In genomic region chr6:51844391-51844735, GRCh38 we compare ENCODE assay signal across 14 cellular contexts.
DNase-seq lines count a peak whose midpoint lies in the region; ATAC-seq, FAIRE-seq and TF ChIP-seq lines count a peak whose summit lies in the region.
"Had no signal": no experiment of that assay in that cellular context is flagged by ENCODE, and none has a peak within 500 bp of the region (broad histone marks: within the 10 kb centered on the region; RNA-seq: fewer than 3 reads in every experiment).

No MANE protein-coding gene starts in this region.

- intact Hi-C loops in PC-3 (cut with micrococcal nuclease), result loop anchor here (1.0 to 10.0 kb wide), 2 partner anchors 170 to 285 kb away; no protein-coding TSS in a partner anchor

- H4K20me1 ChIP-seq in PC-3 (ENCODE audit: low read length) (no peaks in the 10 kb centered on the region), keratinocyte (ENCODE audit: control insufficient read depth, extremely low read depth, insufficient read depth, low read length) (no peaks in the 10 kb centered on the region)

- no peaks in the 10 kb centered on the region for H3K9me3 Mint-ChIP-seq in stimulated activated naive B cell treated with anti-CD40 and anti-IgM and Interleukin-4, amounts not matched to agents 10 μg/mL and 1 μg/mL and 100 μg/mL, for 72 hours

- H3K9ac ChIP-seq in PC-3 (ENCODE audit: low read length), result no peak overlapping the region
- H3K9ac ChIP-seq in keratinocyte (ENCODE audit: control insufficient read depth, extremely low read depth, insufficient read depth, low read length), result no peak overlapping the region

- CTCF ChIA-PET in PC-3 (lab: Charles Lee), result interaction anchor here (0.6 kb wide), 3 partner anchors 178 to 275 kb away, joined by 3 read pairs; no protein-coding TSS in a partner anchor

- FAIRE-seq in keratinocyte (lab: Jason Lieb, UNC), result no peak
- FAIRE-seq: G401.6 had no signal

- dilution Hi-C loops in keratinocyte (cut with MboI; ENCODE audit: extremely low pct_ligation_motif_present, low sequenced_read_pairs), result no loop called here

- DNase-seq in HT-29 (ENCODE audit: low spot score), result peak; percentile 5
- peak; percentile 61 for DNase-seq in PC-3
- no peak for DNase-seq in keratinocyte (ENCODE audit: low read depth, low spot score)
- DNase-seq in stimulated activated naive B cell treated with anti-CD40 and anti-IgM and Interleukin-4, amounts not matched to agents 10 μg/mL and 1 μg/mL and 100 μg/mL, for 72 hours, result no peak
- DNase-seq: activated CD4-positive, alpha-beta T cell treated with anti-CD3 and anti-CD28 coated beads, Interleukin-2, amount 50 U/mL, for 4 hours; heart left ventricle; mesenchymal stem cell had no signal

- H3K27ac ChIP-seq in C4-2B, result peak overlapping the region; percentile 39; the same call in 1 of the 2 replicates
- H3K27ac ChIP-seq in PC-3 (ENCODE audit: low read length), result no peak overlapping the region
- H3K27ac ChIP-seq in keratinocyte (ENCODE audit: control insufficient read depth, insufficient read depth, low read length), result no peak overlapping the region
- H3K27ac ChIP-seq: heart left ventricle, vagina had no signal

- H3K4me3 ChIP-seq in PC-3 (ENCODE audit: low read length), result no peak overlapping the region
- no peak overlapping the region for H3K4me3 ChIP-seq in keratinocyte (ENCODE audit: control insufficient read depth in 2 of 3, extremely low read depth in 1 of 3, insufficient read depth in 2 of 3, low read depth in 1 of 3, low read length in 3 of 3)
- H3K4me3 ChIP-seq: heart left ventricle, vagina had no signal

- POLR2A ChIA-PET in PC-3 (lab: Charles Lee; ENCODE audit: unreplicated experiment), result no interaction called here

- no peak overlapping the region for H3K27ac Mint-ChIP-seq in stimulated activated naive B cell treated with anti-CD40 and anti-IgM and Interleukin-4, amounts not matched to agents 10 μg/mL and 1 μg/mL and 100 μg/mL, for 72 hours
- H3K27ac Mint-ChIP-seq: activated T-helper 17 cell treated with anti-CD3 and anti-CD28 coated beads, Interleukin-2, amount 50 U/mL, for 72 hours had no signal

- H3K27me3 ChIP-seq in PC-3 (ENCODE audit: low read length) (no peaks in the 10 kb centered on the region), keratinocyte (ENCODE audit: control insufficient read depth, extremely low read depth, insufficient read depth, low read length) (no peaks in the 10 kb centered on the region)
- H3K27me3 ChIP-seq: heart left ventricle, vagina had no signal

- no peaks in the 10 kb centered on the region for H3F3A ChIP-seq in PC-3 (ENCODE audit: low read length, unreplicated experiment)

- no peaks in the 10 kb centered on the region for H3K27me3 Mint-ChIP-seq in stimulated activated naive B cell treated with anti-CD40 and anti-IgM and Interleukin-4, amounts not matched to agents 10 μg/mL and 1 μg/mL and 100 μg/mL, for 72 hours
- H3K27me3 Mint-ChIP-seq: activated T-helper 17 cell treated with anti-CD3 and anti-CD28 coated beads, Interleukin-2, amount 50 U/mL, for 72 hours had no signal

- H3K79me2 ChIP-seq in PC-3 (ENCODE audit: low read length) (no peaks in the 10 kb centered on the region), keratinocyte (ENCODE audit: control insufficient read depth, insufficient read depth, low read length) (no peaks in the 10 kb centered on the region)

- no peaks in the 10 kb centered on the region for H3K9me1 ChIP-seq in keratinocyte (ENCODE audit: control insufficient read depth, extremely low read depth, insufficient read depth, low read length)

- H3K4me3 Mint-ChIP-seq in stimulated activated naive B cell treated with anti-CD40 and anti-IgM and Interleukin-4, amounts not matched to agents 10 μg/mL and 1 μg/mL and 100 μg/mL, for 72 hours, result no peak overlapping the region
- H3K4me3 Mint-ChIP-seq: activated T-helper 17 cell treated with anti-CD3 and anti-CD28 coated beads, Interleukin-2, amount 50 U/mL, for 72 hours had no signal

- ATAC-seq in PC-3 (peak; percentile 83), GM18873 (IDR thresholded peaks at IDR 0.05; ENCODE audit: low FRiP score, unreplicated experiment) (no peak), GM18870 (IDR thresholded peaks at IDR 0.05; ENCODE audit: unreplicated experiment) (no peak), GM18511 (IDR thresholded peaks at IDR 0.05; ENCODE audit: unreplicated experiment) (no peak)
- no peak for ATAC-seq in stimulated activated naive B cell treated with anti-CD40 and anti-IgM and Interleukin-4, amounts not matched to agents 10 μg/mL and 1 μg/mL and 100 μg/mL, for 72 hours (replicated peaks)
- ATAC-seq: activated T-helper 17 cell treated with anti-CD3 and anti-CD28 coated beads, Interleukin-2, amount 50 U/mL, for 72 hours; heart left ventricle had no signal

- H3K4me2 ChIP-seq in PC-3 (ENCODE audit: low read length), result no peak overlapping the region
- H3K4me2 ChIP-seq in keratinocyte (ENCODE audit: control insufficient read depth, extremely low read depth, insufficient read depth, low read depth, low read length), result no peak overlapping the region

- H3K9me2 ChIP-seq in PC-3 (replicated peaks; ENCODE audit: low read length), result no peaks in the 10 kb centered on the region

- H2AFZ ChIP-seq in PC-3 (ENCODE audit: low read length) (no peak overlapping the region), keratinocyte (ENCODE audit: control insufficient read depth, low read length) (no peak overlapping the region)

- H3K4me1 ChIP-seq in PC-3 (ENCODE audit: insufficient read depth, low read length) (peaks cover 10% of the 10 kb centered on the region), keratinocyte (ENCODE audit: control insufficient read depth, extremely low read depth, insufficient read depth, low read length) (no peaks in the 10 kb centered on the region)
- H3K4me1 ChIP-seq: heart left ventricle, vagina had no signal

- peak; percentile 80 for TF ChIP-seq CTCF in C4-2B (conservative IDR thresholded peaks at IDR 0.05)
- TF ChIP-seq CTCF in PC-3 (conservative IDR thresholded peaks at IDR 0.05; ENCODE audit: low read depth, low read length), result peak; percentile 80
- peak in 2 of 3 experiments; percentile 13 to 44 for TF ChIP-seq CTCF in keratinocyte (optimal IDR thresholded peaks at IDR 0.05 in 1 of 3, IDR thresholded peaks at IDR 0.05 in 1 of 3, conservative IDR thresholded peaks at IDR 0.05 in 1 of 3; ENCODE audit: extremely low read depth in 1 of 3, insufficient read depth in 2 of 3, low read length in 3 of 3)

- H3K36me3 ChIP-seq in PC-3 (ENCODE audit: low read depth, low read length) (no peaks in the 10 kb centered on the region), keratinocyte (ENCODE audit: control insufficient read depth in 2 of 2, extremely low read depth in 1 of 2, insufficient read depth in 2 of 2, low read length in 2 of 2) (no peaks in the 10 kb centered on the region)
- H3K36me3 ChIP-seq: heart left ventricle, vagina had no signal

- H3K36me3 Mint-ChIP-seq in stimulated activated naive B cell treated with anti-CD40 and anti-IgM and Interleukin-4, amounts not matched to agents 10 μg/mL and 1 μg/mL and 100 μg/mL, for 72 hours, result no peaks in the 10 kb centered on the region

- BruUV-seq in PC-3 (replicated peaks; lab: Mats Ljungman, UMichigan), result no TSS peak

- H3K9me3 ChIP-seq in PC-3 (ENCODE audit: low read length) (no peaks in the 10 kb centered on the region), keratinocyte (ENCODE audit: control insufficient read depth, low read depth, low read length) (no peaks in the 10 kb centered on the region)
- H3K9me3 ChIP-seq: vagina had no signal

- no peaks in the 10 kb centered on the region for H3K4me1 Mint-ChIP-seq in stimulated activated naive B cell treated with anti-CD40 and anti-IgM and Interleukin-4, amounts not matched to agents 10 μg/mL and 1 μg/mL and 100 μg/mL, for 72 hours
- H3K4me1 Mint-ChIP-seq: activated T-helper 17 cell treated with anti-CD3 and anti-CD28 coated beads, Interleukin-2, amount 50 U/mL, for 72 hours had no signal

Comparison
In these comparisons a context has a peak if more than half of its experiments do, and no peak if none do; other contexts are left out.
1. CTCF ChIP-seq: peak in every context shown above with its lines; median percentile 80 in C4-2B; 80 in PC-3; 28 in keratinocyte.
2. DNase-seq: peak in HT-29 (single experiment) and PC-3 (single experiment); none in keratinocyte (single experiment) and stimulated activated naive B cell treated with anti-CD40 and anti-IgM and Interleukin-4, amounts not matched to agents 10 μg/mL and 1 μg/mL and 100 μg/mL, for 72 hours (single experiment).